7 cellular contexts compared by ENCODE assay signal in the genomic region with DNA sequence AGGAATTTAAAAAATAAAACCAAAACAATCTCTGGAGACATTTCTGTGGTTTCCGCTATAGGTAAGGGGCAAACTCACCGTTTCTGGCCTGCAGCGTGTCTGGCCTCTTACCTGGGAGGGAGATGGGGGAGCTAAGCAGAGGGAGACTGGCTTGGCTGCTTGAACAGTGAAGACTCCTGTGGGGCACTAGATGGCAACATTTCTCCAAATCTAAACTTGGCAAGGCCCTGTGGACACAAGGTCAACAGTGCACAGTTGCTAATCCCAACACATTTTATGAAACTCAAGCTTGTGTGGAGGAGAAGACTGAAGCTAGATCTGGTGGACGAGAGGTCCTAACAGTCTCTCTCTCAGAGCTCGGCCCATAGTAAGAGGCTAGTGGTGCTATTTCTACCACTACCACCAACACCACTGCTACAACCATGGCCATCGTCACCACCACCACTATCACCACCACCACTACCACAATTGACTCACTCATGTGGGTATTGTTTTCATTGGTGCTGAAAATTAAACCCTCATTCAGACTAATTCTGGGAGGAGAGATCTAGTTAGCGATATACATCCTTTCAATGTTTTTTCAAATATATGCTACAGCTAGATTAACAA. TPM values are rescaled to one million over a fixed set of nuclear protein-coding genes. Genes with fewer than 3 reads are reported as not detected.
A peak's percentile ranks its signal among the peaks of the same experiment; 100 is the strongest.
DNase-seq lines count a peak whose midpoint lies in the region; ATAC-seq and TF ChIP-seq lines count a peak whose summit lies in the region.

No MANE protein-coding gene starts in this region.

- TF ChIP-seq POLR2A in right lobe of liver (IDR thresholded peaks at IDR 0.05) = no peak

- no peak for DNase-seq in GM20000 (ENCODE audit: low spot score)
- DNase-seq in NCI-H2081 (lab: John Stamatoyannopoulos, UW) = peak; percentile 27 to 56
- DNase-seq in T47D (ENCODE audit: low read depth in 1 of 2, low spot score in 1 of 2) = peak; percentile 44 to 77
- peak in 1 of 3 donors; percentile 66 for DNase-seq in right lobe of liver
- DNase-seq in activated CD8-positive, alpha-beta memory T cell treated with anti-CD3 and anti-CD28 coated beads, Interleukin-2, amount 50 U/mL, for 48 hours = no peak

- no peaks in the 10 kb centered on the region for H3K36me3 ChIP-seq in right lobe of liver

- H3K9me3 ChIP-seq in right lobe of liver = no peaks in the 10 kb centered on the region

- H3K27me3 ChIP-seq in right lobe of liver = no peaks in the 10 kb centered on the region

- peak; percentile 94 to 98 (median 96) for ATAC-seq in right lobe of liver
- ATAC-seq in GM18909 (IDR thresholded peaks at IDR 0.05; ENCODE audit: poor library complexity, unreplicated experiment) = no peak
- ATAC-seq in GM21526 (IDR thresholded peaks at IDR 0.05; ENCODE audit: low FRiP score, unreplicated experiment) = no peak

- in situ Hi-C loops in T47D (cut with HindIII; ENCODE audit: low pct_unique_long_range_greater_than_20kb, low sequenced_read_pairs) = no loop called here

- H3K27ac ChIP-seq in right lobe of liver = peak overlapping the region in 2 of 3 donors; percentile 0 to 64

- 45% methylated on average over 6 of the region's 7 CpGs for WGBS in right lobe of liver (ENCODE audit: insufficient coverage, low coverage, low lambda C conversion rate, missing lambda C conversion rate)

- TF ChIP-seq CTCF in GM20000 (IDR thresholded peaks at IDR 0.05; ENCODE audit: extremely low read depth, missing control alignments) (peak; percentile 6), right lobe of liver (IDR thresholded peaks at IDR 0.05) (peak; percentile 50 to 66 (median 60))

- H3K4me3 ChIP-seq in right lobe of liver = no peak overlapping the region

- intact Hi-C loops in right lobe of liver (cut with DNase I) = loop anchor here in 1 of 2 donors (5.0 kb wide), 1 partner anchor 73 kb away; no protein-coding TSS in a partner anchor

- peaks cover 0 to 12% (median 0%) of the 10 kb centered on the region in 4 donors for H3K4me1 ChIP-seq in right lobe of liver

RNA-seq across cellular contexts. Expression of a gene that starts 28.4 kb away (rescaled TPM):
- 1 to 10 TPM; 3.6 to 8.6 (median 4.5) TPM for total RNA-seq in right lobe of liver

RNA-seq across cellular contexts. Expression of a gene that starts 58.3 kb away (rescaled TPM):
- total RNA-seq in right lobe of liver = 10 to 100 TPM in 3 of 6 experiments, 1 to 10 TPM in 3; 7.1 to 15.7 (median 11.0) TPM

Comparison
In these comparisons a context has a peak if more than half of its experiments do, and no peak if none do; other contexts are left out.
1. DNase-seq: peak in NCI-H2081 (2 of 2) and T47D (2 of 2); none in GM20000 (single experiment) and activated CD8-positive, alpha-beta memory T cell treated with anti-CD3 and anti-CD28 coated beads, Interleukin-2, amount 50 U/mL, for 48 hours (single experiment).
2. ATAC-seq: peak in right lobe of liver (4 of 4); none in GM18909 (single experiment) and GM21526 (single experiment).